Comparison of ENCODE assay signal across 30 cellular contexts in the genomic region with DNA sequence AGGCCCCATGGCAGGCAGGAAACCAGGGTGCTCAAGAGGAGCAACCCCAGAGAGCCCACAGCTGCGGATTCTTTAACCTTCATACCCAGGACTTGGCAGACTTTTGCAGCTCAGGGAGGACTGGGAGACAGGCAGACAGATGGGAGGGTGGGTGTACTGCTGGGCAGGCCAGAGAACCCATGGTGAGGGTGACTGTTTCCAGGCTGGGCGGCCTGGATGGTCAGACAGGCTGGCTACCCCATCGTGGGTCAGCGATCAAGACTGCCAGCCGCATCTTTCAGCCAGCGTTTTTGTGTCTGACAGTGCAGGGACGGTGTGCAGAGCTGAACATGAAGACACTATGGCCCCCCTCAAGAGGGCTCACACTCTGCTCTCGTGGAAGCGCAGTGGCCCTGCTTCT.
"Had no signal": no experiment of that assay in that cellular context is flagged by ENCODE, and none has a peak within 500 bp of the region (broad histone marks: within the 10 kb centered on the region; RNA-seq: fewer than 3 reads in every experiment).

No MANE protein-coding gene starts in this region.

- H3K9me3 Mint-ChIP-seq: activated CD4-positive, alpha-beta T cell treated with anti-CD3 and anti-CD28 coated beads, Interleukin-2, amount 10 ng/mL, durations not matched to agents 7 days and 5 days; activated naive CD4-positive, alpha-beta T cell treated with anti-CD3 and anti-CD28 coated beads for 36 hours; activated naive CD4-positive, alpha-beta T cell treated with anti-CD3 and anti-CD28 coated beads, Interleukin-2, amount 50 U/mL, for 72 hours; activated T-cell treated with anti-CD3 and anti-CD28 coated beads, Interleukin-2, amount 50 U/mL, for 24 hours; activated T-helper 1 cell treated with anti-CD3 and anti-CD28 coated beads, Interleukin-12 subunit alpha, Interleukin-12 subunit beta, Interleukin-2, Interleukin-4 antibody, amounts not matched to agents 30 ng/mL and 10 ng/mL and 1 ng/mL, durations not matched to agents 14 hours and 24 hours and 36 hours had no signal

- DNase-seq: activated CD4-positive, alpha-beta T cell treated with anti-CD3 and anti-CD28 coated beads for 36 hours; activated CD4-positive, alpha-beta T cell treated with anti-CD3 and anti-CD28 coated beads, Interleukin-2, amount 10 ng/mL, durations not matched to agents 7 days and 5 days; activated CD4-positive, alpha-beta T cell treated with anti-CD3 and anti-CD28 coated beads, Interleukin-2, amount 50 U/mL, for 48 hours; activated CD8-positive, alpha-beta T cell treated with anti-CD3 and anti-CD28 coated beads, Interleukin-2, amount 10 ng/mL, durations not matched to agents 7 days and 5 days; activated gamma-delta T cell treated with Interleukin-2 at 50 U/mL for 16 hours; activated naive CD4-positive, alpha-beta T cell treated with anti-CD3 and anti-CD28 coated beads for 36 hours; activated T-cell treated with anti-CD3 and anti-CD28 coated beads, Interleukin-2, amount 50 U/mL, for 24 hours; body of pancreas; Kasumi-1; KG1; MG63; MV-4-11; NCI-H1092; NCI-H1417; NCI-H146; NCI-H187; NCI-H2029 treated with DMSO at 0.1 percent for 48 hours; NCI-H2107; NCI-H2171; NCI-H510A; NCI-H748 treated with DMSO at 0.1 percent for 48 hours; NK-92 treated with Interleukin-12 subunit alpha and Interleukin-12 subunit beta, amount 100 ng/mL, for 24 hours; PC-3; Peyer's patch; RPMI8226; SIG-M5; T1000; WERI-Rb-1 had no signal

- H3K27me3 Mint-ChIP-seq: activated CD4-positive, alpha-beta T cell treated with anti-CD3 and anti-CD28 coated beads, Interleukin-2, amount 10 ng/mL, durations not matched to agents 7 days and 5 days had no signal

- ATAC-seq: activated CD4-positive, alpha-beta T cell treated with anti-CD3 and anti-CD28 coated beads for 36 hours; activated CD8-positive, alpha-beta T cell treated with anti-CD3 and anti-CD28 coated beads, Interleukin-2, amount 10 ng/mL, durations not matched to agents 7 days and 5 days; activated naive CD4-positive, alpha-beta T cell treated with anti-CD3 and anti-CD28 coated beads, Interleukin-2, amount 50 U/mL, for 72 hours; body of pancreas; PC-3 had no signal

- H3K4me1 Mint-ChIP-seq: activated CD4-positive, alpha-beta T cell treated with anti-CD3 and anti-CD28 coated beads for 36 hours; activated CD4-positive, alpha-beta T cell treated with anti-CD3 and anti-CD28 coated beads, Interleukin-2, amount 10 ng/mL, durations not matched to agents 7 days and 5 days had no signal

- H3K36me3 Mint-ChIP-seq: activated naive CD4-positive, alpha-beta T cell treated with anti-CD3 and anti-CD28 coated beads, Interleukin-2, amount 50 U/mL, for 72 hours had no signal

- H3K27ac Mint-ChIP-seq: activated CD4-positive, alpha-beta T cell treated with anti-CD3 and anti-CD28 coated beads for 36 hours; activated CD4-positive, alpha-beta T cell treated with anti-CD3 and anti-CD28 coated beads, Interleukin-2, amount 10 ng/mL, durations not matched to agents 7 days and 5 days; activated CD8-positive, alpha-beta T cell treated with anti-CD3 and anti-CD28 coated beads, Interleukin-2, amount 10 ng/mL, durations not matched to agents 7 days and 5 days; activated naive CD4-positive, alpha-beta T cell treated with anti-CD3 and anti-CD28 coated beads for 36 hours; activated naive CD4-positive, alpha-beta T cell treated with anti-CD3 and anti-CD28 coated beads, Interleukin-2, amount 50 U/mL, for 72 hours; activated T-cell treated with anti-CD3 and anti-CD28 coated beads, Interleukin-2, amount 50 U/mL, for 24 hours; activated T-helper 1 cell treated with anti-CD3 and anti-CD28 coated beads, Interleukin-12 subunit alpha, Interleukin-12 subunit beta, Interleukin-2, Interleukin-4 antibody, amounts not matched to agents 30 ng/mL and 10 ng/mL and 1 ng/mL, durations not matched to agents 14 hours and 24 hours and 36 hours had no signal

- H3K4me3 Mint-ChIP-seq: activated CD4-positive, alpha-beta T cell treated with anti-CD3 and anti-CD28 coated beads for 36 hours; activated CD4-positive, alpha-beta T cell treated with anti-CD3 and anti-CD28 coated beads, Interleukin-2, amount 10 ng/mL, durations not matched to agents 7 days and 5 days; activated CD8-positive, alpha-beta T cell treated with anti-CD3 and anti-CD28 coated beads, Interleukin-2, amount 10 ng/mL, durations not matched to agents 7 days and 5 days; activated naive CD4-positive, alpha-beta T cell treated with anti-CD3 and anti-CD28 coated beads for 36 hours; activated T-cell treated with anti-CD3 and anti-CD28 coated beads, Interleukin-2, amount 50 U/mL, for 24 hours; activated T-helper 1 cell treated with anti-CD3 and anti-CD28 coated beads, Interleukin-12 subunit alpha, Interleukin-12 subunit beta, Interleukin-2, Interleukin-4 antibody, amounts not matched to agents 30 ng/mL and 10 ng/mL and 1 ng/mL, durations not matched to agents 14 hours and 24 hours and 36 hours had no signal
